1 cellular context compared by ENCODE assay signal in genomic region chr12:12892670-12893290, GRCh38.
TF ChIP-seq lines count a peak whose summit lies in the region.

No MANE protein-coding gene starts in this region.

TF ChIP-seq in HEK293, 187 proteins besides CTCF, POLR2A, EP300 and RAD21 (continued from another document):
- TF ChIP-seq PRDM4 (tag by site-specific recombination; IDR thresholded peaks at IDR 0.05) (no peak), SP7 (tag by site-specific recombination; IDR thresholded peaks at IDR 0.05) (no peak), ZNF404 (tag by site-specific recombination; IDR thresholded peaks at IDR 0.05) (no peak), ZNF211 (tag by site-specific recombination; IDR thresholded peaks at IDR 0.05; ENCODE audit: low read depth) (no peak), ZNF837 (tag by site-specific recombination; IDR thresholded peaks at IDR 0.05) (no peak), ZNF777 (tag by site-specific recombination; IDR thresholded peaks at IDR 0.05; ENCODE audit: borderline replicate concordance) (no peak), ZNF391 (tag by site-specific recombination; IDR thresholded peaks at IDR 0.05; ENCODE audit: borderline replicate concordance, low read depth) (no peak), SCRT2 (tag by site-specific recombination; IDR thresholded peaks at IDR 0.05) (peak; percentile 99), ZNF350 (tag by site-specific recombination; IDR thresholded peaks at IDR 0.05) (no peak), ZNF518A (tag by site-specific recombination; conservative IDR thresholded peaks at IDR 0.05; ENCODE audit: low read depth) (no peak), OSR2 (tag by site-specific recombination; IDR thresholded peaks at IDR 0.05) (no peak), ZBTB21 (tag by site-specific recombination; IDR thresholded peaks at IDR 0.05) (no peak), YY1 (tag by site-specific recombination; IDR thresholded peaks at IDR 0.05) (no peak), ZNF175 (tag by site-specific recombination; IDR thresholded peaks at IDR 0.05) (no peak), ZXDB (tag by site-specific recombination; IDR thresholded peaks at IDR 0.05) (no peak), ZNF366 (tag by site-specific recombination; conservative IDR thresholded peaks at IDR 0.05) (0 out of 2 replicates have a peak, but pooled peaks have one; percentile 28), HOXC10 (CRISPR knock-in tag; IDR thresholded peaks at IDR 0.05) (no peak), PATZ1 (tag by site-specific recombination; IDR thresholded peaks at IDR 0.05) (no peak), KLF17 (tag by site-specific recombination; IDR thresholded peaks at IDR 0.05) (peak; percentile 71; the same call in 1 of the 2 replicates), SCRT1 (tag by site-specific recombination; IDR thresholded peaks at IDR 0.05; ENCODE audit: borderline replicate concordance) (peak; percentile 95), ZBTB48 (tag by site-specific recombination; IDR thresholded peaks at IDR 0.05) (no peak), ZNF362 (tag by site-specific recombination; IDR thresholded peaks at IDR 0.05) (no peak), ZNF302 (tag by site-specific recombination; IDR thresholded peaks at IDR 0.05; ENCODE audit: low read depth) (no peak), PRDM10 (tag by site-specific recombination; IDR thresholded peaks at IDR 0.05) (0 out of 2 replicates have a peak, but pooled peaks have one; percentile 28), ZNF521 (tag by site-specific recombination; IDR thresholded peaks at IDR 0.05) (no peak), KLF1 (tag by site-specific recombination; IDR thresholded peaks at IDR 0.05) (peak; percentile 74), ZNF114 (tag by site-specific recombination; IDR thresholded peaks at IDR 0.05) (no peak), ZBTB20 (tag by site-specific recombination; IDR thresholded peaks at IDR 0.05) (no peak), ZNF155 (tag by site-specific recombination; IDR thresholded peaks at IDR 0.05) (no peak), ZNF26 (tag by site-specific recombination; IDR thresholded peaks at IDR 0.05) (no peak), ZNF623 (tag by site-specific recombination; IDR thresholded peaks at IDR 0.05) (no peak), ZNF335 (tag by site-specific recombination; conservative IDR thresholded peaks at IDR 0.05) (peak; percentile 10), MEIS1 (CRISPR knock-in tag; IDR thresholded peaks at IDR 0.05; ENCODE audit: borderline replicate concordance) (no peak), ZNF747 (tag by site-specific recombination; IDR thresholded peaks at IDR 0.05) (no peak), ZNF140 (tag by site-specific recombination; IDR thresholded peaks at IDR 0.05) (no peak), ELK4 (IDR thresholded peaks at IDR 0.05; ENCODE audit: borderline replicate concordance, low read depth, low read length) (no peak), FEZF1 (tag by site-specific recombination; IDR thresholded peaks at IDR 0.05) (no peak), ZNF660 (tag by site-specific recombination; IDR thresholded peaks at IDR 0.05) (no peak), ZNF354C (tag by site-specific recombination; IDR thresholded peaks at IDR 0.05; ENCODE audit: borderline replicate concordance, low read depth) (no peak)
